Comparison of ENCODE assay signal across 20 cellular contexts in the genomic region with DNA sequence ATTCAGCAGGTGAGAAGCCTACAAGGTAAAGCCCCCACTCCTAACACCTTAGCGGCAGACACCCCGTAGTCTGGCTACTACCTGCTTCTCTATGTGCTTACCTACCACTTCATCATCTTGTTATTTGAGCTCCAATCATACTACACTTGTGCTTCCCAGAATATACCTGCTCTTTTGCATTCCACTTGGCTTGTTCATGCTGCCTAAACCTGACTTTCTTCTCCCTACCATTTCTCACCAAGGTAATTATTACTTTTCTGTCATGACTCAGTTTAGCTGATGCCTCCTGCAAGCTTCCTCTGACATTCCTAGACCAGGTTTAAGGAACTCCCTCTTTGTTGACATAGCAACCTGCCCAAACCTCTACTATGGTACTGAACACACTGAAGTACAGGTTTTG.
DNase-seq lines count a peak whose midpoint lies in the region; ATAC-seq and TF ChIP-seq lines count a peak whose summit lies in the region.
"Had no signal": no experiment of that assay in that cellular context is flagged by ENCODE, and none has a peak within 500 bp of the region (broad histone marks: within the 10 kb centered on the region; RNA-seq: fewer than 3 reads in every experiment).

No MANE protein-coding gene starts in this region.

- TF ChIP-seq EP300 in upper lobe of left lung (IDR thresholded peaks at IDR 0.05): peak in 1 of 4 donors; percentile 63

- H3K36me3 ChIP-seq in left lung (no peaks in the 10 kb centered on the region), upper lobe of left lung (no peaks in the 10 kb centered on the region)
- H3K36me3 ChIP-seq: HAP-1 had no signal

- TF ChIP-seq CTCF in epithelial cell of proximal tubule (conservative IDR thresholded peaks at IDR 0.05; ENCODE audit: low read depth, low read length) (no peak), left lung (IDR thresholded peaks at IDR 0.05) (no peak), upper lobe of left lung (IDR thresholded peaks at IDR 0.05) (no peak)

- H3K9me3 ChIP-seq in left lung (no peaks in the 10 kb centered on the region), upper lobe of left lung (no peaks in the 10 kb centered on the region)
- H3K9me3 ChIP-seq: HAP-1 had no signal

- no peaks in the 10 kb centered on the region for H3K27me3 ChIP-seq in left lung
- no peaks in the 10 kb centered on the region for H3K27me3 ChIP-seq in upper lobe of left lung

- intact Hi-C loops in left lung (cut with DNase I): no loop called here

- DNase-seq in SIG-M5 treated with dmso at 0.1 percent for 504 hours (lab: John Stamatoyannopoulos, UW; ENCODE audit: unreplicated experiment): peak; percentile 6
- no peak for DNase-seq in SIG-M5 (lab: John Stamatoyannopoulos, UW)
- peak; percentile 75 for DNase-seq in epithelial cell of proximal tubule (ENCODE audit: low read depth)
- DNase-seq in left lung: no peak
- peak in 1 of 2 donors; percentile 35 for DNase-seq in upper lobe of left lung
- DNase-seq: AML-193, DMS79 treated with DMSO at 0.1 percent for 48 hours, KBM-7, NCI-H1694 treated with DMSO at 0.1 percent for 48 hours, NCI-H226, NCI-H524, NCI-H82, SHP77 had no signal

- peak overlapping the region; percentile 8 to 49 for H3K27ac ChIP-seq in left lung
- H3K27ac ChIP-seq in upper lobe of left lung: no peak overlapping the region
- H3K27ac ChIP-seq: 22Rv1, C4-2B had no signal

- WGBS in upper lobe of left lung, 2 donors: 73 to 77% methylated on average over 2 of the region's 2 CpGs

- TF ChIP-seq POLR2A in upper lobe of left lung (IDR thresholded peaks at IDR 0.05): no peak

- ATAC-seq in left lung (peak; percentile 78), upper lobe of left lung (ENCODE audit: low FRiP score in 2 of 2) (peak; percentile 26 to 49), HG03457 (IDR thresholded peaks at IDR 0.05; ENCODE audit: unreplicated experiment) (no peak), HG02623 (IDR thresholded peaks at IDR 0.05; ENCODE audit: unreplicated experiment) (no peak), GM19035 (IDR thresholded peaks at IDR 0.05; ENCODE audit: unreplicated experiment) (no peak)
- ATAC-seq: SK-N-SH treated with all-trans-retinoic acid at 6 μM for 48 hours had no signal

- H3K4me1 ChIP-seq in left lung: peaks cover 0 to 12% of the 10 kb centered on the region in 2 donors
- H3K4me1 ChIP-seq in upper lobe of left lung: peaks cover 8 to 15% (median 10%) of the 10 kb centered on the region in 4 donors
- H3K4me1 ChIP-seq: HAP-1 had no signal

- no peak overlapping the region for H3K4me3 ChIP-seq in epithelial cell of proximal tubule (ENCODE audit: low read depth, low read length)
- no peak overlapping the region for H3K4me3 ChIP-seq in left lung
- no peak overlapping the region for H3K4me3 ChIP-seq in upper lobe of left lung
- H3K4me3 ChIP-seq: HAP-1 had no signal

Comparison
In these comparisons a context has a peak if more than half of its experiments do, and no peak if none do; other contexts are left out.
1. DNase-seq: peak in SIG-M5 treated with dmso at 0.1 percent for 504 hours (single experiment) and epithelial cell of proximal tubule (single experiment); none in SIG-M5 (single experiment) and left lung (0 of 2).
2. ATAC-seq: peak in left lung (single experiment) and upper lobe of left lung (2 of 2); none in HG03457 (single experiment), HG02623 (single experiment) and GM19035 (single experiment).
3. H3K27ac ChIP-seq: peak in left lung (2 of 2); none in upper lobe of left lung (0 of 4).